Comparison of ENCODE assay signal across 8 cellular contexts in genomic region chr15:92903588-92903955, GRCh38. TPM values are rescaled to one million over a fixed set of nuclear protein-coding genes. Genes with fewer than 3 reads are reported as not detected.
DNase-seq lines count a peak whose midpoint lies in the region; ATAC-seq and TF ChIP-seq lines count a peak whose summit lies in the region.

No MANE protein-coding gene starts in this region.

- H2AFZ ChIP-seq in GM23248 (no peak overlapping the region), SK-N-SH (ENCODE audit: low read depth) (no peak overlapping the region)

- H3K36me3 ChIP-seq in GM23248 (ENCODE audit: low read depth) (peaks cover 34% of the 10 kb centered on the region), SK-N-SH (replicated peaks in 1 of 2; ENCODE audit: control insufficient read depth in 1 of 2, insufficient read depth in 2 of 2, low read length in 1 of 2) (peaks cover 18 to 44% of the 10 kb centered on the region in 2 experiments)

- POLR2A ChIA-PET in SK-N-SH (lab: Yijun Ruan, JAX), result interaction anchor here (1.0 to 2.2 kb wide), 4 partner anchors 9 to 95 kb away, joined by 3 to 17 read pairs (median 6); no protein-coding TSS in a partner anchor

- CTCF ChIA-PET in SK-N-SH (lab: Yijun Ruan, JAX), result interaction anchor here (0.7 to 4.7 kb wide), 5 partner anchors 9 to 107 kb away, joined by 3 to 17 read pairs (median 6); no protein-coding TSS in a partner anchor

- no peak for TF ChIP-seq RAD21 in SK-N-SH (IDR thresholded peaks at IDR 0.05; ENCODE audit: low read length)

- TF ChIP-seq CTCF in SK-N-SH (IDR thresholded peaks at IDR 0.05) (no peak), fibroblast of mammary gland (conservative IDR thresholded peaks at IDR 0.05; ENCODE audit: control insufficient read depth, insufficient read depth, low read depth, low read length) (no peak)

- H3K27ac ChIP-seq in GM23248 (peak overlapping the region; percentile 98), SK-N-SH (ENCODE audit: low read depth in 2 of 2, low read length in 1 of 2) (peak overlapping the region; percentile 99 to 100)

- peak overlapping the region; percentile 97 for H3K4me3 ChIP-seq in GM23248
- peak overlapping the region; percentile 77 to 86 for H3K4me3 ChIP-seq in SK-N-SH (ENCODE audit: low read depth in 2 of 2, low read length in 1 of 2)
- H3K4me3 ChIP-seq in fibroblast of mammary gland (ENCODE audit: control insufficient read depth, low read depth, low read length), result peak overlapping the region; percentile 83
- H3K4me3 ChIP-seq in skeletal muscle cell (ENCODE audit: low read depth, low read length), result peak overlapping the region; percentile 63

- no peaks in the 10 kb centered on the region for H3K9me2 ChIP-seq in GM23248 (ENCODE audit: insufficient read depth)
- H3K9me2 ChIP-seq in SK-N-SH, result no peaks in the 10 kb centered on the region

- H3K9me3 ChIP-seq in GM23248 (ENCODE audit: low read depth), result no peaks in the 10 kb centered on the region
- H3K9me3 ChIP-seq in SK-N-SH, result no peaks in the 10 kb centered on the region

- H4K20me1 ChIP-seq in GM23248 (ENCODE audit: insufficient read depth) (no peaks in the 10 kb centered on the region), SK-N-SH (ENCODE audit: insufficient read depth) (peaks cover 6% of the 10 kb centered on the region)

- H3F3A ChIP-seq in GM23248 (ENCODE audit: insufficient read depth) (peaks cover 94% of the 10 kb centered on the region), SK-N-SH (replicated peaks; ENCODE audit: insufficient read depth) (peaks cover 80% of the 10 kb centered on the region)

- DNase-seq in GM23248 (no peak), SK-N-SH (no peak), fibroblast of mammary gland (ENCODE audit: low read depth) (no peak), skeletal muscle cell (ENCODE audit: low read depth) (no peak)

- H3K79me2 ChIP-seq in GM23248 (ENCODE audit: insufficient read depth) (peaks cover 95% of the 10 kb centered on the region), SK-N-SH (ENCODE audit: insufficient read depth) (peaks cover 96% of the 10 kb centered on the region)

- H3K4me2 ChIP-seq in GM23248 (ENCODE audit: unreplicated experiment) (peak overlapping the region; percentile 99), SK-N-SH (peak overlapping the region; percentile 82)

- H3K4me1 ChIP-seq in GM23248 (ENCODE audit: insufficient read depth) (peaks cover 47% of the 10 kb centered on the region), SK-N-SH (ENCODE audit: control insufficient read depth in 1 of 2, insufficient read depth in 2 of 2, low read depth in 1 of 2, low read length in 1 of 2) (peaks cover 18 to 30% of the 10 kb centered on the region in 2 experiments)

- in situ Hi-C loops in GM23248 (cut with MboI), result loop anchor here (10.0 kb wide), 1 partner anchor 99 kb away; no protein-coding TSS in a partner anchor

- H3K9ac ChIP-seq in GM23248 (peak overlapping the region; percentile 99), SK-N-SH (peak overlapping the region; percentile 98)

- WGBS in GM23248 (ENCODE audit: low coverage in 1 of 2, low lambda C conversion rate in 2 of 2, missing lambda C conversion rate in 2 of 2), 2 experiments, result 1% methylated on average over 8 of the region's 8 CpGs
- under 1% methylated on average over 8 of the region's 8 CpGs for WGBS in SK-N-SH (ENCODE audit: low lambda C conversion rate)

- TF ChIP-seq EP300 in SK-N-SH (IDR thresholded peaks at IDR 0.05; ENCODE audit: borderline replicate concordance in 1 of 2, low read depth in 1 of 2, low read length in 1 of 2), result no peak

- H3K27me3 ChIP-seq in GM23248 (replicated peaks; ENCODE audit: insufficient read depth), result no peaks in the 10 kb centered on the region
- H3K27me3 ChIP-seq in SK-N-SH (ENCODE audit: insufficient read depth), result no peaks in the 10 kb centered on the region

- no peak for ATAC-seq in HG02642 (IDR thresholded peaks at IDR 0.05; ENCODE audit: poor library complexity, unreplicated experiment)
- ATAC-seq in HG03025 (IDR thresholded peaks at IDR 0.05; ENCODE audit: low FRiP score, unreplicated experiment), result no peak
- no peak for ATAC-seq in GM19023 (IDR thresholded peaks at IDR 0.05; ENCODE audit: unreplicated experiment)
- no peak for ATAC-seq in HG03520 (IDR thresholded peaks at IDR 0.05; ENCODE audit: unreplicated experiment)

TF ChIP-seq in SK-N-SH, 30 proteins besides CTCF, POLR2A, EP300 and RAD21:
- TF ChIP-seq SIN3A (IDR thresholded peaks at IDR 0.05; ENCODE audit: borderline replicate concordance, low read depth, low read length), result no peak
- no peak for TF ChIP-seq FOSL2 (IDR thresholded peaks at IDR 0.05; ENCODE audit: borderline replicate concordance, low read depth)
- TF ChIP-seq NRF1 (IDR thresholded peaks at IDR 0.05; ENCODE audit: low read depth, low read length), result no peak
- TF ChIP-seq YY1 (IDR thresholded peaks at IDR 0.05; ENCODE audit: low read depth), result no peak
- TF ChIP-seq SMC3 (IDR thresholded peaks at IDR 0.05; ENCODE audit: low read depth, low read length), result no peak
- TF ChIP-seq, protein P1, sequence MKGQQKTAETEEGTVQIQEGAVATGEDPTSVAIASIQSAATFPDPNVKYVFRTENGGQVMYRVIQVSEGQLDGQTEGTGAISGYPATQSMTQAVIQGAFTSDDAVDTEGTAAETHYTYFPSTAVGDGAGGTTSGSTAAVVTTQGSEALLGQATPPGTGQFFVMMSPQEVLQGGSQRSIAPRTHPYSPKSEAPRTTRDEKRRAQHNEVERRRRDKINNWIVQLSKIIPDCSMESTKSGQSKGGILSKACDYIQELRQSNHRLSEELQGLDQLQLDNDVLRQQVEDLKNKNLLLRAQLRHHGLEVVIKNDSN (IDR thresholded peaks at IDR 0.05; ENCODE audit: borderline replicate concordance, low read depth), result no peak
- no peak for TF ChIP-seq GATA2 (CRISPR knock-in tag; IDR thresholded peaks at IDR 0.05)
- no peak for TF ChIP-seq USF2 (IDR thresholded peaks at IDR 0.05; ENCODE audit: borderline replicate concordance, low read depth, low read length)
- no peak for TF ChIP-seq JUND (IDR thresholded peaks at IDR 0.05)
- TF ChIP-seq NFIC (IDR thresholded peaks at IDR 0.05; ENCODE audit: borderline replicate concordance), result no peak
- TF ChIP-seq TEAD4 (IDR thresholded peaks at IDR 0.05; ENCODE audit: borderline replicate concordance, insufficient read depth), result no peak
- no peak; the same call in 1 of the 2 replicates for TF ChIP-seq POLR2AphosphoS5 (IDR thresholded peaks at IDR 0.05; ENCODE audit: low read depth, low read length)
- TF ChIP-seq ZBTB33 (IDR thresholded peaks at IDR 0.05; ENCODE audit: borderline replicate concordance, low read depth), result no peak
- no peak for TF ChIP-seq RCOR1 (IDR thresholded peaks at IDR 0.05; ENCODE audit: low read length)
- TF ChIP-seq MAX (IDR thresholded peaks at IDR 0.05; ENCODE audit: low read depth), result no peak
- TF ChIP-seq TAF1 (IDR thresholded peaks at IDR 0.05; ENCODE audit: borderline replicate concordance, low read depth, low read length), result no peak
- no peak for TF ChIP-seq FOXM1 (IDR thresholded peaks at IDR 0.05; ENCODE audit: low read depth)

RNA-seq across cellular contexts. Expression of gene CHD2, which starts 3.4 kb away (rescaled TPM):
- 39.0 and 54.4 TPM in 2 replicates for total RNA-seq in GM23248 (2014; rRNA removed; shearing (Covaris generic))
- polyA plus RNA-seq in GM23248 (2016; fragmentation: Nextera tagmentation; extraction: Ambion mirVana), result 36.5 and 37.0 TPM in 2 replicates
- 25.3 and 28.6 TPM in 2 replicates for polyA plus RNA-seq in SK-N-SH (2012; rRNA removed)
- polyA plus RNA-seq in SK-N-SH (2012; cell fraction: cytosol; rRNA removed), result 21.5 and 21.8 TPM in 2 replicates
- 73.6 and 98.5 TPM in 2 replicates for polyA plus RNA-seq in SK-N-SH (2012; cell fraction: nucleus; rRNA removed)
